19 cellular contexts compared by ENCODE assay signal in the genomic region with DNA sequence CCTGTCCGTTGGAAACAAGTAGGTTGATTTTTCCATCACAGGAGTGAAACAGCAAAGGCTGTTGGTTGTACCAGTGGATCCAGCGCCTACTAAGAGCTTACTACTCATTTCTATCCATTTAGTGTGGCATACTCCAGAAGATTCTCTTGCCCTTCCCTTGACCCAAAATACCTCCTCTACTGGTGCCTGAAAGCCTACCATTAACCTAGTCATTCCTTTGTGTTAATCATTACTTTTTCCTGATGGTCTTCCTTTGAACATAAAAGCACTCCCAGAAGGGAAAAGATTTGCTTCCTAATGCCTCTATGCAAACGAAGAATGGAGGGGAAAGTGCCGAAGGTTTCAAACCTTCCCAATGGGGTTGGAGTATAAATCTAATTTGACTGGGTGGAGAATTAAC.
"Had no signal": no experiment of that assay in that cellular context is flagged by ENCODE, and none has a peak within 500 bp of the region (broad histone marks: within the 10 kb centered on the region; RNA-seq: fewer than 3 reads in every experiment).

No MANE protein-coding gene starts in this region.

- H3K4me1 ChIP-seq: ascending aorta, esophagus muscularis mucosa, right atrium auricular region, suprapubic skin, vagina had no signal

- H3K9me3 ChIP-seq: ascending aorta, esophagus muscularis mucosa, right atrium auricular region, suprapubic skin, transverse colon, vagina had no signal

- H3K27me3 ChIP-seq: esophagus muscularis mucosa, right atrium auricular region, suprapubic skin, transverse colon, vagina had no signal

- ATAC-seq: stimulated activated naive CD8-positive, alpha-beta T cell treated with anti-CD3 and anti-CD28 coated beads, Interleukin-15, amount 100 ng/mL, for 72 hours had no signal

- H3K4me3 ChIP-seq: ascending aorta, esophagus muscularis mucosa, lung, right atrium auricular region, skin epidermis, suprapubic skin, transverse colon, vagina had no signal

- DNase-seq: activated CD4-positive, alpha-beta T cell treated with anti-CD3 and anti-CD28 coated beads for 1 hour; activated CD4-positive, alpha-beta T cell treated with anti-CD3 and anti-CD28 coated beads, Interleukin-2, amount 50 U/mL, for 4 hours; activated gamma-delta T cell; cerebellar nuclear complex; cortex of kidney; effector CD4-positive, alpha-beta T cell; occipital lobe; stimulated activated CD4-positive, alpha-beta T cell treated with anti-CD3 and anti-CD28 coated beads, Interleukin-4, amount 100 ng/mL, for 1 hour; stimulated activated naive CD8-positive, alpha-beta T cell treated with anti-CD3 and anti-CD28 coated beads, Interleukin-15, amount 100 ng/mL, for 72 hours; T-helper 2 cell; transverse colon had no signal

- H3K36me3 ChIP-seq: ascending aorta, esophagus muscularis mucosa, right atrium auricular region, suprapubic skin, transverse colon, vagina had no signal

- H3K27ac ChIP-seq: ascending aorta, esophagus muscularis mucosa, right atrium auricular region, skin epidermis, suprapubic skin, transverse colon, vagina, VCaP had no signal
